ENCODE assay signal across 24 cellular contexts in the genomic region with DNA sequence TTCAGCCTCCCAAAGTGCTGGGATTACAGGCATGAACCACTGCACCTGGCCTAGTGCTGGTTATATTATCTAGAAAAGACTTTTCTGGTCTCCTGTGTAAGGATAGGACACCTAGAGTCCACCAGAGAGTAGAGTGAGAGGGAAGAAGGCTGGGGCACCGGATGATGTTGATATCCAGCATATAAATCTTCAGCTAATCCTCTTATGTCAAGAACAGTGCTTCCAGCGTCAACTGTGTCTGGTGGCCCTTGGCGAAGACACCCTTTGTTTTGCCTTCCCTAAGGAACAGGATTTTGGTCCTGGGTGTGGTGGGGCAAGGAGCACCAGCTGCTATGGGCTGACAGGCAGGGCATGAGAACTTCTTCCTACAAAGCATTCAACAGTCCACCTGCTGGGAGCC. TPM values are rescaled to one million over a fixed set of nuclear protein-coding genes. Genes with fewer than 3 reads are reported as not detected.
"Had no signal": no experiment of that assay in that cellular context is flagged by ENCODE, and none has a peak within 500 bp of the region (broad histone marks: within the 10 kb centered on the region; RNA-seq: fewer than 3 reads in every experiment).

No MANE protein-coding gene starts in this region.

- H3K4me3 Mint-ChIP-seq: IgD-negative memory B cell had no signal

- H3K27ac Mint-ChIP-seq: IgD-negative memory B cell had no signal

- H3K4me3 ChIP-seq: SJSA1, SK-N-MC had no signal

- H3K9me3 Mint-ChIP-seq: IgD-negative memory B cell had no signal

- H3K36me3 ChIP-seq: SJSA1 had no signal

- FAIRE-seq: HTR-8/SVneo, RCC 7860 had no signal

- H3K9me3 ChIP-seq: SJSA1 had no signal

- DNase-seq: KBM-7, MV-4-11, NCI-H1048, NCI-H1105, NCI-H1417, NCI-H1436 treated with DMSO at 0.1 percent for 48 hours, NCI-H1694, NCI-H187 treated with DMSO at 0.1 percent for 48 hours, NCI-H2029 treated with DMSO at 0.1 percent for 48 hours, NCI-H2171 treated with DMSO at 0.1 percent for 48 hours, NCI-H526, Right ventricle myocardium superior, RPMI8226, SIG-M5 had no signal

- H3K36me3 Mint-ChIP-seq: IgD-negative memory B cell had no signal

- H3K27ac ChIP-seq: HL-60, SJSA1, SK-N-MC had no signal

- H3K4me1 ChIP-seq: SJSA1 had no signal

RNA-seq across cellular contexts. Expression of a gene that starts 16.3 kb away (rescaled TPM):
- total RNA-seq: MCF 10A, NCI-H460 had no signal
- polyA plus RNA-seq: IgD-negative memory B cell had no signal

RNA-seq across cellular contexts. Expression of a gene that starts 53.4 kb away (rescaled TPM):
- total RNA-seq: LHCN-M2, MCF 10A, NCI-H460, OCI-LY7, SJSA1 had no signal
- polyA plus RNA-seq: IgD-negative memory B cell had no signal
